In the genomic region with DNA sequence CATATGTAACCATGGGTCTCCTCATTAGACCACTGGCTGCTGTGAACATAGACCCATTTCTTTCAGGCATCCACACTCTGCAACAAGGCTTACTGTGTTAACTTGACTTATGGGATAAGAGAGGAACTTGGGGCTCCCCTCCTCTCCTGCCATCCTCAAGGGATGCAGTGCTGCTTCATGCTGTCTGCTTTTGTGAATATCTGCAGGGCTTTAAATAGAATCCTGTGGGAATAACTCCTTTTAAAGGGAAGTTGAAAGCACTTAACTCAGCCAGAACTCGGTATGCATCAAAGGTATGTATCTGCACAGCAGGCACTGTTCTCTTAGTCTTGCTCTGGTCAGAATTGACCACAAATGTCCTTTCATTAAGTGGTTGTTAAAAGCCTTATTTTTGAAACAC, we compare ENCODE assay signal across 39 cellular contexts.
"Had no signal": no experiment of that assay in that cellular context is flagged by ENCODE, and none has a peak within 500 bp of the region (broad histone marks: within the 10 kb centered on the region; RNA-seq: fewer than 3 reads in every experiment).

No MANE protein-coding gene starts in this region.

- H3K4me3 Mint-ChIP-seq: activated CD4-positive, alpha-beta memory T cell treated with anti-CD3 and anti-CD28 coated beads for 36 hours; activated CD4-positive, alpha-beta T cell treated with anti-CD3 and anti-CD28 coated beads for 36 hours; activated CD4-positive, alpha-beta T cell treated with anti-CD3 and anti-CD28 coated beads, Interleukin-2, amount 10 ng/mL, durations not matched to agents 24 days and 14 days; activated CD8-positive, alpha-beta memory T cell treated with anti-CD3 and anti-CD28 coated beads, Interleukin-2, amount 10 ng/mL, durations not matched to agents 7 days and 5 days; activated CD8-positive, alpha-beta T cell treated with anti-CD3 and anti-CD28 coated beads, Interleukin-2, amount 10 ng/mL, durations not matched to agents 7 days and 5 days; activated naive CD4-positive, alpha-beta T cell treated with anti-CD3 and anti-CD28 coated beads for 36 hours; activated naive CD4-positive, alpha-beta T cell treated with anti-CD3 and anti-CD28 coated beads, Interleukin-2, amount 50 U/mL, for 24 hours; activated naive CD8-positive, alpha-beta T cell treated with anti-CD3 and anti-CD28 coated beads for 36 hours; activated naive CD8-positive, alpha-beta T cell treated with anti-CD3 and anti-CD28 coated beads, Interleukin-2, amount 50 U/mL, for 24 hours; activated T-helper 1 cell treated with anti-CD3 and anti-CD28 coated beads, Interleukin-12 subunit alpha, Interleukin-12 subunit beta, Interleukin-2, Interleukin-4 antibody, amounts not matched to agents 30 ng/mL and 10 ng/mL and 1 ng/mL, durations not matched to agents 14 hours and 24 hours and 36 hours; brain; effector memory CD8-positive, alpha-beta T cell; T-helper 17 cell; T-helper 2 cell treated with Interferon-gamma antibody and Interleukin-4, amounts not matched to agents 5 μg/mL and 100 μg/mL, for 36 hours had no signal

- H3K9me3 Mint-ChIP-seq: activated CD4-positive, alpha-beta memory T cell treated with anti-CD3 and anti-CD28 coated beads for 36 hours; activated CD4-positive, alpha-beta T cell treated with anti-CD3 and anti-CD28 coated beads, Interleukin-2, amount 10 ng/mL, durations not matched to agents 24 days and 14 days; activated naive CD4-positive, alpha-beta T cell treated with anti-CD3 and anti-CD28 coated beads for 36 hours; activated naive CD4-positive, alpha-beta T cell treated with anti-CD3 and anti-CD28 coated beads, Interleukin-2, amount 50 U/mL, for 24 hours; activated naive CD8-positive, alpha-beta T cell treated with anti-CD3 and anti-CD28 coated beads, Interleukin-2, amount 50 U/mL, for 24 hours; activated T-helper 1 cell treated with anti-CD3 and anti-CD28 coated beads, Interleukin-12 subunit alpha, Interleukin-12 subunit beta, Interleukin-2, Interleukin-4 antibody, amounts not matched to agents 30 ng/mL and 10 ng/mL and 1 ng/mL, durations not matched to agents 14 hours and 24 hours and 36 hours; activated T-helper 2 cell treated with anti-CD3 and anti-CD28 coated beads, Interferon-gamma antibody, Interleukin-2, Interleukin-4, amounts not matched to agents 10 μg/mL and 5 μg/mL and 100 μg/mL, durations not matched to agents 14 hours and 24 hours and 36 hours; brain; T-helper 2 cell treated with Interferon-gamma antibody and Interleukin-4, amounts not matched to agents 5 μg/mL and 100 μg/mL, for 36 hours had no signal

- H3K4me1 ChIP-seq: adrenal gland, breast epithelium, colonic mucosa, esophagus muscularis mucosa, foreskin keratinocyte, gastrocnemius medialis had no signal

- H3K27me3 Mint-ChIP-seq: activated CD4-positive, alpha-beta memory T cell treated with anti-CD3 and anti-CD28 coated beads for 36 hours; activated CD4-positive, alpha-beta T cell treated with anti-CD3 and anti-CD28 coated beads for 36 hours; activated CD4-positive, alpha-beta T cell treated with anti-CD3 and anti-CD28 coated beads, Interleukin-2, amount 10 ng/mL, durations not matched to agents 24 days and 14 days; activated CD8-positive, alpha-beta memory T cell treated with anti-CD3 and anti-CD28 coated beads, Interleukin-2, amount 10 ng/mL, durations not matched to agents 7 days and 5 days; activated naive CD8-positive, alpha-beta T cell treated with anti-CD3 and anti-CD28 coated beads for 36 hours; activated naive CD8-positive, alpha-beta T cell treated with anti-CD3 and anti-CD28 coated beads, Interleukin-2, amount 50 U/mL, for 24 hours; effector memory CD8-positive, alpha-beta T cell; T-helper 17 cell had no signal

- H3K9me3 ChIP-seq: adrenal gland, breast epithelium, colonic mucosa, esophagus muscularis mucosa, gastrocnemius medialis had no signal

- H3K36me3 Mint-ChIP-seq: activated CD4-positive, alpha-beta memory T cell treated with anti-CD3 and anti-CD28 coated beads for 36 hours; activated CD8-positive, alpha-beta memory T cell treated with anti-CD3 and anti-CD28 coated beads, Interleukin-2, amount 10 ng/mL, durations not matched to agents 7 days and 5 days; activated naive CD4-positive, alpha-beta T cell treated with anti-CD3 and anti-CD28 coated beads, Interleukin-2, amount 50 U/mL, for 24 hours; activated naive CD8-positive, alpha-beta T cell treated with anti-CD3 and anti-CD28 coated beads for 36 hours; brain had no signal

- H3K4me1 Mint-ChIP-seq: activated CD4-positive, alpha-beta T cell treated with anti-CD3 and anti-CD28 coated beads for 36 hours; activated CD4-positive, alpha-beta T cell treated with anti-CD3 and anti-CD28 coated beads, Interleukin-2, amount 10 ng/mL, durations not matched to agents 24 days and 14 days; activated CD8-positive, alpha-beta memory T cell treated with anti-CD3 and anti-CD28 coated beads, Interleukin-2, amount 10 ng/mL, durations not matched to agents 7 days and 5 days; activated naive CD4-positive, alpha-beta T cell treated with anti-CD3 and anti-CD28 coated beads, Interleukin-2, amount 50 U/mL, for 24 hours; activated naive CD8-positive, alpha-beta T cell treated with anti-CD3 and anti-CD28 coated beads for 36 hours; activated naive CD8-positive, alpha-beta T cell treated with anti-CD3 and anti-CD28 coated beads, Interleukin-2, amount 50 U/mL, for 24 hours; T-helper 17 cell had no signal

- DNase-seq: activated CD4-positive, alpha-beta memory T cell treated with anti-CD3 and anti-CD28 coated beads for 36 hours; activated CD4-positive, alpha-beta T cell treated with anti-CD3 and anti-CD28 coated beads for 36 hours; activated CD4-positive, alpha-beta T cell treated with anti-CD3 and anti-CD28 coated beads, Interleukin-2, amount 10 ng/mL, durations not matched to agents 24 days and 14 days; activated CD4-positive, CD25-positive, alpha-beta regulatory T cell; activated CD4-positive, CD25-positive, alpha-beta regulatory T cell treated with anti-CD3 and anti-CD28 coated beads, Interleukin-2, amount 50 U/mL, for 72 hours; activated CD8-positive, alpha-beta memory T cell treated with anti-CD3 and anti-CD28 coated beads, Interleukin-2, amount 10 ng/mL, durations not matched to agents 7 days and 5 days; activated CD8-positive, alpha-beta memory T cell treated with anti-CD3 and anti-CD28 coated beads, Interleukin-2, amount 50 U/mL, for 4 hours; activated CD8-positive, alpha-beta T cell treated with anti-CD3 and anti-CD28 coated beads, Interleukin-2, amount 10 ng/mL, durations not matched to agents 7 days and 5 days; activated effector memory CD4-positive, alpha-beta T cell treated with anti-CD3 and anti-CD28 coated beads, Interleukin-2, amount 50 U/mL, for 16 hours; activated naive CD4-positive, alpha-beta T cell treated with anti-CD3 and anti-CD28 coated beads for 36 hours; activated naive CD8-positive, alpha-beta T cell treated with anti-CD3 and anti-CD28 coated beads for 36 hours; activated naive CD8-positive, alpha-beta T cell treated with anti-CD3 and anti-CD28 coated beads, Interleukin-2, amount 50 U/mL, for 24 hours; activated T-cell treated with anti-CD3 and anti-CD28 coated beads, Interleukin-2, amount 50 U/mL, for 1 hour; activated T-cell treated with anti-CD3 and anti-CD28 coated beads, Interleukin-2, amount 50 U/mL, for 48 hours; adrenal gland; amygdala; aorta; central memory CD4-positive, alpha-beta T cell; cerebellar nuclear complex; colonic mucosa; dermis blood vessel endothelial cell; effector CD4-positive, alpha-beta T cell; effector memory CD8-positive, alpha-beta T cell; erythroblast; foreskin keratinocyte; gastrocnemius medialis; glutamatergic neuron; T-helper 1 cell; T-helper 17 cell; T1000; WERI-Rb-1 had no signal

- H3K27me3 ChIP-seq: adrenal gland, breast epithelium, cardiac muscle cell, colonic mucosa, foreskin keratinocyte, gastrocnemius medialis had no signal

- ATAC-seq: activated CD4-positive, alpha-beta T cell treated with anti-CD3 and anti-CD28 coated beads for 36 hours; activated CD8-positive, alpha-beta memory T cell treated with anti-CD3 and anti-CD28 coated beads, Interleukin-2, amount 10 ng/mL, durations not matched to agents 7 days and 5 days; activated CD8-positive, alpha-beta T cell treated with anti-CD3 and anti-CD28 coated beads, Interleukin-2, amount 10 ng/mL, durations not matched to agents 7 days and 5 days; activated naive CD8-positive, alpha-beta T cell treated with anti-CD3 and anti-CD28 coated beads, Interleukin-2, amount 50 U/mL, for 24 hours; effector memory CD8-positive, alpha-beta T cell; foreskin keratinocyte; gastrocnemius medialis; T-helper 17 cell had no signal

- H3K27ac ChIP-seq: adrenal gland, breast epithelium, cardiac muscle cell, colonic mucosa, esophagus muscularis mucosa, foreskin keratinocyte, gastrocnemius medialis, WERI-Rb-1 had no signal

- H3K4me3 ChIP-seq: adrenal gland, breast epithelium, cardiac muscle cell, colonic mucosa, esophagus muscularis mucosa, gastrocnemius medialis had no signal

- H3K36me3 ChIP-seq: adrenal gland, breast epithelium, cardiac muscle cell, colonic mucosa, esophagus muscularis mucosa, gastrocnemius medialis, WERI-Rb-1 had no signal

- H3K27ac Mint-ChIP-seq: activated CD4-positive, alpha-beta memory T cell treated with anti-CD3 and anti-CD28 coated beads for 36 hours; activated CD4-positive, alpha-beta T cell treated with anti-CD3 and anti-CD28 coated beads for 36 hours; activated CD4-positive, alpha-beta T cell treated with anti-CD3 and anti-CD28 coated beads, Interleukin-2, amount 10 ng/mL, durations not matched to agents 24 days and 14 days; activated CD8-positive, alpha-beta memory T cell treated with anti-CD3 and anti-CD28 coated beads, Interleukin-2, amount 10 ng/mL, durations not matched to agents 7 days and 5 days; activated CD8-positive, alpha-beta T cell treated with anti-CD3 and anti-CD28 coated beads, Interleukin-2, amount 10 ng/mL, durations not matched to agents 7 days and 5 days; activated naive CD4-positive, alpha-beta T cell treated with anti-CD3 and anti-CD28 coated beads for 36 hours; activated naive CD4-positive, alpha-beta T cell treated with anti-CD3 and anti-CD28 coated beads, Interleukin-2, amount 50 U/mL, for 24 hours; activated naive CD8-positive, alpha-beta T cell treated with anti-CD3 and anti-CD28 coated beads for 36 hours; activated naive CD8-positive, alpha-beta T cell treated with anti-CD3 and anti-CD28 coated beads, Interleukin-2, amount 50 U/mL, for 24 hours; activated T-helper 1 cell treated with anti-CD3 and anti-CD28 coated beads, Interleukin-12 subunit alpha, Interleukin-12 subunit beta, Interleukin-2, Interleukin-4 antibody, amounts not matched to agents 30 ng/mL and 10 ng/mL and 1 ng/mL, durations not matched to agents 14 hours and 24 hours and 36 hours; activated T-helper 2 cell treated with anti-CD3 and anti-CD28 coated beads, Interferon-gamma antibody, Interleukin-2, Interleukin-4, amounts not matched to agents 10 μg/mL and 5 μg/mL and 100 μg/mL, durations not matched to agents 14 hours and 24 hours and 36 hours; brain; effector memory CD8-positive, alpha-beta T cell; T-helper 17 cell; T-helper 2 cell treated with Interferon-gamma antibody and Interleukin-4, amounts not matched to agents 5 μg/mL and 100 μg/mL, for 36 hours had no signal
